14 cellular contexts compared by ENCODE assay signal in the genomic region with DNA sequence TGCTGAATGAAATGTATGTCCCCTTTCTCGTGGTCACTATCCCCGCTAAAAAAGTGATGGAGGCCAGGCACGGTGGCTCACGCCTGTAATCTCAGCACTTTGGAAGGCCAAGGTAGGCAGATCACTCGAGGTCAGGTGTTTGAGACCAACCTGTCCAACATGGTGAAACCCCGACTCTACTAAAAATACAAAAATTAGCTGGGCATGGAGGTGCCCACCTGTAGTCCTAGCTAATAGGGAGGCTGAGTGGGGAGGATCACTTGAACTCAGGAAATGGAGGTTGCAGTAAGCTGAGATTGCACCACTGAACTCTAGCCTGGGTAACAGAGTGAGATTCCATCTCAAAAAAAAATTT.
DNase-seq lines count a peak whose midpoint lies in the region; ATAC-seq and TF ChIP-seq lines count a peak whose summit lies in the region.
"Had no signal": no experiment of that assay in that cellular context is flagged by ENCODE, and none has a peak within 500 bp of the region (broad histone marks: within the 10 kb centered on the region; RNA-seq: fewer than 3 reads in every experiment).

No MANE protein-coding gene starts in this region.

- CTCF ChIA-PET in activated naive CD4-positive, alpha-beta T cell treated with anti-CD3 and anti-CD28 coated beads, Interleukin-2, amount 10 ng/mL, durations not matched to agents 7 days and 5 days (lab: Charles Lee) = interaction anchor here (1.2 to 1.8 kb wide), 2 partner anchors 47 to 129 kb away, joined by 3 to 5 read pairs; no protein-coding TSS in a partner anchor

- peaks cover 57% of the 10 kb centered on the region for H3K4me1 Mint-ChIP-seq in activated naive CD4-positive, alpha-beta T cell treated with anti-CD3 and anti-CD28 coated beads, Interleukin-2, amount 10 ng/mL, durations not matched to agents 7 days and 5 days
- H3K4me1 Mint-ChIP-seq in T-helper 17 cell = peaks cover 25% of the 10 kb centered on the region
- H3K4me1 Mint-ChIP-seq in stimulated activated naive B cell treated with anti-CD40 and anti-IgM and Interleukin-4, amounts not matched to agents 10 μg/mL and 1 μg/mL and 100 μg/mL, for 72 hours = peaks cover 18 to 24% of the 10 kb centered on the region in 2 donors

- intact Hi-C loops in left ventricle myocardium superior (cut with micrococcal nuclease) (no loop called here), cardiac septum (cut with DNase I) (no loop called here), mucosa of descending colon (cut with DNase I, micrococcal nuclease) (no loop called here)

- ATAC-seq in activated naive CD4-positive, alpha-beta T cell treated with anti-CD3 and anti-CD28 coated beads, Interleukin-2, amount 50 U/mL, for 72 hours = no peak
- no peak for ATAC-seq in T-helper 17 cell
- no peak for ATAC-seq in stimulated activated naive B cell treated with anti-CD40 and anti-IgM and Interleukin-4, amounts not matched to agents 10 μg/mL and 1 μg/mL and 100 μg/mL, for 72 hours (replicated peaks)
- no peak for ATAC-seq in left ventricle myocardium superior
- no peak for ATAC-seq in mucosa of descending colon
- ATAC-seq: WTC11 had no signal

- no peaks in the 10 kb centered on the region for H3K27me3 Mint-ChIP-seq in activated naive CD4-positive, alpha-beta T cell treated with anti-CD3 and anti-CD28 coated beads, Interleukin-2, amount 10 ng/mL, durations not matched to agents 7 days and 5 days
- no peaks in the 10 kb centered on the region for H3K27me3 Mint-ChIP-seq in T-helper 17 cell
- H3K27me3 Mint-ChIP-seq in stimulated activated naive B cell treated with anti-CD40 and anti-IgM and Interleukin-4, amounts not matched to agents 10 μg/mL and 1 μg/mL and 100 μg/mL, for 72 hours = no peaks in the 10 kb centered on the region

- H3K36me3 Mint-ChIP-seq in activated naive CD4-positive, alpha-beta T cell treated with anti-CD3 and anti-CD28 coated beads, Interleukin-2, amount 50 U/mL, for 72 hours = peaks cover 8 to 9% of the 10 kb centered on the region in 2 donors
- peaks cover 3% of the 10 kb centered on the region for H3K36me3 Mint-ChIP-seq in activated naive CD4-positive, alpha-beta T cell treated with anti-CD3 and anti-CD28 coated beads, Interleukin-2, amount 10 ng/mL, durations not matched to agents 7 days and 5 days
- no peaks in the 10 kb centered on the region for H3K36me3 Mint-ChIP-seq in T-helper 17 cell (ENCODE audit: low read depth)
- no peaks in the 10 kb centered on the region for H3K36me3 Mint-ChIP-seq in stimulated activated naive B cell treated with anti-CD40 and anti-IgM and Interleukin-4, amounts not matched to agents 10 μg/mL and 1 μg/mL and 100 μg/mL, for 72 hours
- H3K36me3 Mint-ChIP-seq: brain, WTC11 had no signal

- H3K9me3 ChIP-seq in T-helper 17 cell (ENCODE audit: control insufficient read depth, low read length, poor library complexity, severe bottlenecking) (no peaks in the 10 kb centered on the region), mucosa of descending colon (no peaks in the 10 kb centered on the region)
- H3K9me3 ChIP-seq: MG63, prostate gland, tibial nerve had no signal

- no peaks in the 10 kb centered on the region for H3K4me1 ChIP-seq in mucosa of descending colon (ENCODE audit: low read depth)
- H3K4me1 ChIP-seq: prostate gland had no signal

- H3K36me3 ChIP-seq in mucosa of descending colon (ENCODE audit: low read depth) = no peaks in the 10 kb centered on the region
- H3K36me3 ChIP-seq: MG63, prostate gland, tibial nerve had no signal

- peaks cover 9 to 17% of the 10 kb centered on the region in 2 donors for H3K9me3 Mint-ChIP-seq in activated naive CD4-positive, alpha-beta T cell treated with anti-CD3 and anti-CD28 coated beads, Interleukin-2, amount 50 U/mL, for 72 hours
- H3K9me3 Mint-ChIP-seq in activated naive CD4-positive, alpha-beta T cell treated with anti-CD3 and anti-CD28 coated beads, Interleukin-2, amount 10 ng/mL, durations not matched to agents 7 days and 5 days = no peaks in the 10 kb centered on the region
- H3K9me3 Mint-ChIP-seq in stimulated activated naive B cell treated with anti-CD40 and anti-IgM and Interleukin-4, amounts not matched to agents 10 μg/mL and 1 μg/mL and 100 μg/mL, for 72 hours = no peaks in the 10 kb centered on the region
- H3K9me3 Mint-ChIP-seq: brain had no signal

- peak overlapping the region; percentile 71 for H3K27ac ChIP-seq in epithelial cell of prostate
- H3K27ac ChIP-seq: prostate gland, SK-N-MC had no signal

- DNase-seq in activated naive CD4-positive, alpha-beta T cell treated with anti-CD3 and anti-CD28 coated beads, Interleukin-2, amount 50 U/mL, for 72 hours (ENCODE audit: low spot score in 2 of 2) = no peak
- no peak for DNase-seq in activated naive CD4-positive, alpha-beta T cell treated with anti-CD3 and anti-CD28 coated beads, Interleukin-2, amount 10 ng/mL, durations not matched to agents 7 days and 5 days
- DNase-seq in T-helper 17 cell = no peak
- DNase-seq in epithelial cell of prostate (ENCODE audit: low read depth, low spot score) = no peak
- no peak for DNase-seq in stimulated activated naive B cell treated with anti-CD40 and anti-IgM and Interleukin-4, amounts not matched to agents 10 μg/mL and 1 μg/mL and 100 μg/mL, for 72 hours
- DNase-seq in left ventricle myocardium superior = no peak
- DNase-seq in cardiac septum (ENCODE audit: low spot score) = no peak
- DNase-seq in mucosa of descending colon = no peak

- no peak for TF ChIP-seq CTCF in mucosa of descending colon (IDR thresholded peaks at IDR 0.05)

- H3K4me3 Mint-ChIP-seq in activated naive CD4-positive, alpha-beta T cell treated with anti-CD3 and anti-CD28 coated beads, Interleukin-2, amount 10 ng/mL, durations not matched to agents 7 days and 5 days = no peak overlapping the region
- H3K4me3 Mint-ChIP-seq in T-helper 17 cell = peak overlapping the region; percentile 46
- no peak overlapping the region for H3K4me3 Mint-ChIP-seq in stimulated activated naive B cell treated with anti-CD40 and anti-IgM and Interleukin-4, amounts not matched to agents 10 μg/mL and 1 μg/mL and 100 μg/mL, for 72 hours
- H3K4me3 Mint-ChIP-seq: WTC11 had no signal

- H3K27ac Mint-ChIP-seq in activated naive CD4-positive, alpha-beta T cell treated with anti-CD3 and anti-CD28 coated beads, Interleukin-2, amount 50 U/mL, for 72 hours = peak overlapping the region; percentile 97 to 98
- H3K27ac Mint-ChIP-seq in activated naive CD4-positive, alpha-beta T cell treated with anti-CD3 and anti-CD28 coated beads, Interleukin-2, amount 10 ng/mL, durations not matched to agents 7 days and 5 days = no peak overlapping the region
- peak overlapping the region; percentile 96 for H3K27ac Mint-ChIP-seq in T-helper 17 cell
- peak overlapping the region; percentile 92 for H3K27ac Mint-ChIP-seq in stimulated activated naive B cell treated with anti-CD40 and anti-IgM and Interleukin-4, amounts not matched to agents 10 μg/mL and 1 μg/mL and 100 μg/mL, for 72 hours
- H3K27ac Mint-ChIP-seq: WTC11 had no signal

- no peak overlapping the region for H3K4me3 ChIP-seq in mucosa of descending colon
- H3K4me3 ChIP-seq: MG63, prostate gland, SK-N-MC had no signal
